Comparison of ENCODE assay signal across 1 cellular context in genomic region chr19:703651-704446, GRCh38.
A peak's percentile ranks its signal among the peaks of the same experiment; 100 is the strongest.
TF ChIP-seq lines count a peak whose summit lies in the region.

No MANE protein-coding gene starts in this region.

TF ChIP-seq in K562, 482 proteins besides CTCF, POLR2A, EP300 and RAD21 (continues in another document):
- TF ChIP-seq ZNF133 (CRISPR knock-in tag; IDR thresholded peaks at IDR 0.05) (no peak), NR2C2 (CRISPR knock-in tag; IDR thresholded peaks at IDR 0.05) (no peak), NR2C2 (tag; IDR thresholded peaks at IDR 0.05) (peak; percentile 50; the same call in 1 of the 2 replicates), ZNF766 (CRISPR knock-in tag; conservative IDR thresholded peaks at IDR 0.05) (0 out of 2 replicates have a peak, but pooled peaks have one; percentile 17), XRCC5 (IDR thresholded peaks at IDR 0.05; ENCODE audit: low read depth, low read length) (0 out of 2 replicates have a peak, but pooled peaks have one; percentile 6), SP1 (CRISPR knock-in tag; IDR thresholded peaks at IDR 0.05) (peak; percentile 69), ZNF197 (CRISPR knock-in tag; IDR thresholded peaks at IDR 0.05; ENCODE audit: low read depth) (no peak), SUPT5H (IDR thresholded peaks at IDR 0.05) (no peak; the same call in none of the 2 replicates), E2F6 (IDR thresholded peaks at IDR 0.05; ENCODE audit: borderline replicate concordance in 1 of 2, extremely low read depth in 1 of 2, insufficient read depth in 1 of 2, insufficient read length in 1 of 2, low read depth in 1 of 2, low read length in 1 of 2, poor library complexity in 1 of 2, severe bottlenecking in 1 of 2) (peak; percentile 23 to 90), CBFA2T3 (IDR thresholded peaks at IDR 0.05) (no peak), RBFOX2 (IDR thresholded peaks at IDR 0.05; ENCODE audit: low read depth, low read length) (peak; percentile 74), ZFP36 (IDR thresholded peaks at IDR 0.05; ENCODE audit: low read depth, low read length, partially characterized antibody) (no peak), TAF1 (IDR thresholded peaks at IDR 0.05; ENCODE audit: control insufficient read depth, extremely low read depth, insufficient read depth, low read length, severe bottlenecking) (peak; percentile 44), GTF2E2 (tag; IDR thresholded peaks at IDR 0.05) (no peak), ZNF253 (CRISPR knock-in tag; conservative IDR thresholded peaks at IDR 0.05) (no peak), CBX1 (IDR thresholded peaks at IDR 0.05; ENCODE audit: low read depth) (peak; percentile 56), ZBTB7A (IDR thresholded peaks at IDR 0.05; ENCODE audit: borderline replicate concordance, control insufficient read depth, low read depth, low read length) (peak; percentile 91), BHLHE40 (IDR thresholded peaks at IDR 0.05; ENCODE audit: low read length) (peak; percentile 18; the same call in 1 of the 2 replicates), KDM5B (IDR thresholded peaks at IDR 0.05; ENCODE audit: insufficient replicate concordance, low read depth, low read length) (peak; percentile 64), ZNF668 (CRISPR knock-in tag; IDR thresholded peaks at IDR 0.05) (no peak), GABPA (tag; conservative IDR thresholded peaks at IDR 0.05; ENCODE audit: low read depth) (peak; percentile 82), NRF1 (conservative IDR thresholded peaks at IDR 0.05 in 1 of 2, IDR thresholded peaks at IDR 0.05 in 1 of 2) (peak; percentile 47 to 59; a peak in 3 of 4 replicates), POLR2B (IDR thresholded peaks at IDR 0.05; ENCODE audit: low read depth, partially characterized antibody) (peak; percentile 65), SPI1 (IDR thresholded peaks at IDR 0.05; ENCODE audit: borderline replicate concordance, low read depth, low read length) (peak; percentile 48; the same call in 1 of the 2 replicates), FUS (optimal IDR thresholded peaks at IDR 0.05; ENCODE audit: low read depth, low read length) (no peak), ZBTB33 (CRISPR knock-in tag; IDR thresholded peaks at IDR 0.05) (peak; percentile 88), ELF1 (tag; IDR thresholded peaks at IDR 0.05) (peak; percentile 82), KDM4B (IDR thresholded peaks at IDR 0.05; ENCODE audit: borderline replicate concordance in 2 of 2, low read depth in 1 of 2) (no peak), PKNOX1 (IDR thresholded peaks at IDR 0.05) (peak; percentile 70), RB1 (IDR thresholded peaks at IDR 0.05; ENCODE audit: low read depth) (0 out of 2 replicates have a peak, but pooled peaks have one; percentile 21), POLR2G (IDR thresholded peaks at IDR 0.05; ENCODE audit: low read depth, low read length) (peak; percentile 84), CCNT2 (IDR thresholded peaks at IDR 0.05; ENCODE audit: borderline replicate concordance, extremely low read depth, insufficient read length, low read depth, low read length) (peak; percentile 14), NKRF (IDR thresholded peaks at IDR 0.05; ENCODE audit: borderline replicate concordance) (0 out of 2 replicates have a peak, but pooled peaks have one; percentile 10), HDAC2 (IDR thresholded peaks at IDR 0.05) (0 out of 2 replicates have a peak, but pooled peaks have one; percentile 5), MAZ (CRISPR knock-in tag; conservative IDR thresholded peaks at IDR 0.05 in 1 of 2, IDR thresholded peaks at IDR 0.05 in 1 of 2) (peak in 1 of 2 experiments; percentile 35; a peak in 3 of 4 replicates), ZNF57 (CRISPR knock-in tag; IDR thresholded peaks at IDR 0.05) (no peak), ETV5 (CRISPR knock-in tag; IDR thresholded peaks at IDR 0.05; ENCODE audit: low read depth) (peak; percentile 30; the same call in 1 of the 2 replicates), HMGN3 (IDR thresholded peaks at IDR 0.05; ENCODE audit: borderline replicate concordance, extremely low read depth, insufficient read length, low read depth, low read length) (peak; percentile 60), SMARCB1 (IDR thresholded peaks at IDR 0.05; ENCODE audit: insufficient read length, low read depth) (no peak), JUND (IDR thresholded peaks at IDR 0.05; ENCODE audit: borderline replicate concordance, low read depth, low read length) (0 out of 2 replicates have a peak, but pooled peaks have one; percentile 31), JUND (tag; IDR thresholded peaks at IDR 0.05; ENCODE audit: borderline replicate concordance, low read depth, low read length) (no peak; the same call in 2 of the 3 replicates), RHOXF2B (CRISPR knock-in tag; conservative IDR thresholded peaks at IDR 0.05) (no peak)
- TF ChIP-seq, protein P1, sequence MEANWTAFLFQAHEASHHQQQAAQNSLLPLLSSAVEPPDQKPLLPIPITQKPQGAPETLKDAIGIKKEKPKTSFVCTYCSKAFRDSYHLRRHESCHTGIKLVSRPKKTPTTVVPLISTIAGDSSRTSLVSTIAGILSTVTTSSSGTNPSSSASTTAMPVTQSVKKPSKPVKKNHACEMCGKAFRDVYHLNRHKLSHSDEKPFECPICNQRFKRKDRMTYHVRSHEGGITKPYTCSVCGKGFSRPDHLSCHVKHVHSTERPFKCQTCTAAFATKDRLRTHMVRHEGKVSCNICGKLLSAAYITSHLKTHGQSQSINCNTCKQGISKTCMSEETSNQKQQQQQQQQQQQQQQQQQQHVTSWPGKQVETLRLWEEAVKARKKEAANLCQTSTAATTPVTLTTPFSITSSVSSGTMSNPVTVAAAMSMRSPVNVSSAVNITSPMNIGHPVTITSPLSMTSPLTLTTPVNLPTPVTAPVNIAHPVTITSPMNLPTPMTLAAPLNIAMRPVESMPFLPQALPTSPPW (CRISPR knock-in tag; IDR thresholded peaks at IDR 0.05), result peak; percentile 75
- TF ChIP-seq, protein P2, sequence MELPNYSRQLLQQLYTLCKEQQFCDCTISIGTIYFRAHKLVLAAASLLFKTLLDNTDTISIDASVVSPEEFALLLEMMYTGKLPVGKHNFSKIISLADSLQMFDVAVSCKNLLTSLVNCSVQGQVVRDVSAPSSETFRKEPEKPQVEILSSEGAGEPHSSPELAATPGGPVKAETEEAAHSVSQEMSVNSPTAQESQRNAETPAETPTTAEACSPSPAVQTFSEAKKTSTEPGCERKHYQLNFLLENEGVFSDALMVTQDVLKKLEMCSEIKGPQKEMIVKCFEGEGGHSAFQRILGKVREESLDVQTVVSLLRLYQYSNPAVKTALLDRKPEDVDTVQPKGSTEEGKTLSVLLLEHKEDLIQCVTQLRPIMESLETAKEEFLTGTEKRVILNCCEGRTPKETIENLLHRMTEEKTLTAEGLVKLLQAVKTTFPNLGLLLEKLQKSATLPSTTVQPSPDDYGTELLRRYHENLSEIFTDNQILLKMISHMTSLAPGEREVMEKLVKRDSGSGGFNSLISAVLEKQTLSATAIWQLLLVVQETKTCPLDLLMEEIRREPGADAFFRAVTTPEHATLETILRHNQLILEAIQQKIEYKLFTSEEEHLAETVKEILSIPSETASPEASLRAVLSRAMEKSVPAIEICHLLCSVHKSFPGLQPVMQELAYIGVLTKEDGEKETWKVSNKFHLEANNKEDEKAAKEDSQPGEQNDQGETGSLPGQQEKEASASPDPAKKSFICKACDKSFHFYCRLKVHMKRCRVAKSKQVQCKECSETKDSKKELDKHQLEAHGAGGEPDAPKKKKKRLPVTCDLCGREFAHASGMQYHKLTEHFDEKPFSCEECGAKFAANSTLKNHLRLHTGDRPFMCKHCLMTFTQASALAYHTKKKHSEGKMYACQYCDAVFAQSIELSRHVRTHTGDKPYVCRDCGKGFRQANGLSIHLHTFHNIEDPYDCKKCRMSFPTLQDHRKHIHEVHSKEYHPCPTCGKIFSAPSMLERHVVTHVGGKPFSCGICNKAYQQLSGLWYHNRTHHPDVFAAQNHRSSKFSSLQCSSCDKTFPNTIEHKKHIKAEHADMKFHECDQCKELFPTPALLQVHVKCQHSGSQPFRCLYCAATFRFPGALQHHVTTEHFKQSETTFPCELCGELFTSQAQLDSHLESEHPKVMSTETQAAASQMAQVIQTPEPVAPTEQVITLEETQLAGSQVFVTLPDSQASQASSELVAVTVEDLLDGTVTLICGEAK (IDR thresholded peaks at IDR 0.05), result peak; percentile 70
- TF ChIP-seq, protein P2 (CRISPR knock-in tag; IDR thresholded peaks at IDR 0.05), result no peak
- TF ChIP-seq, protein P3, sequence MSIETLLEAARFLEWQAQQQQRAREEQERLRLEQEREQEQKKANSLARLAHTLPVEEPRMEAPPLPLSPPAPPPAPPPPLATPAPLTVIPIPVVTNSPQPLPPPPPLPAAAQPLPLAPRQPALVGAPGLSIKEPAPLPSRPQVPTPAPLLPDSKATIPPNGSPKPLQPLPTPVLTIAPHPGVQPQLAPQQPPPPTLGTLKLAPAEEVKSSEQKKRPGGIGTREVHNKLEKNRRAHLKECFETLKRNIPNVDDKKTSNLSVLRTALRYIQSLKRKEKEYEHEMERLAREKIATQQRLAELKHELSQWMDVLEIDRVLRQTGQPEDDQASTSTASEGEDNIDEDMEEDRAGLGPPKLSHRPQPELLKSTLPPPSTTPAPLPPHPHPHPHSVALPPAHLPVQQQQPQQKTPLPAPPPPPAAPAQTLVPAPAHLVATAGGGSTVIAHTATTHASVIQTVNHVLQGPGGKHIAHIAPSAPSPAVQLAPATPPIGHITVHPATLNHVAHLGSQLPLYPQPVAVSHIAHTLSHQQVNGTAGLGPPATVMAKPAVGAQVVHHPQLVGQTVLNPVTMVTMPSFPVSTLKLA (conservative IDR thresholded peaks at IDR 0.05), result 0 out of 4 replicates have a peak, but pooled peaks of 1 of the 2 experiments have one; percentile 44
- TF ChIP-seq, protein P4, sequence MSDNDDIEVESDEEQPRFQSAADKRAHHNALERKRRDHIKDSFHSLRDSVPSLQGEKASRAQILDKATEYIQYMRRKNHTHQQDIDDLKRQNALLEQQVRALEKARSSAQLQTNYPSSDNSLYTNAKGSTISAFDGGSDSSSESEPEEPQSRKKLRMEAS (CRISPR knock-in tag; IDR thresholded peaks at IDR 0.05), result peak; percentile 35; the same call in 1 of the 2 replicates
